21 cellular contexts compared by ENCODE assay signal in the genomic region with DNA sequence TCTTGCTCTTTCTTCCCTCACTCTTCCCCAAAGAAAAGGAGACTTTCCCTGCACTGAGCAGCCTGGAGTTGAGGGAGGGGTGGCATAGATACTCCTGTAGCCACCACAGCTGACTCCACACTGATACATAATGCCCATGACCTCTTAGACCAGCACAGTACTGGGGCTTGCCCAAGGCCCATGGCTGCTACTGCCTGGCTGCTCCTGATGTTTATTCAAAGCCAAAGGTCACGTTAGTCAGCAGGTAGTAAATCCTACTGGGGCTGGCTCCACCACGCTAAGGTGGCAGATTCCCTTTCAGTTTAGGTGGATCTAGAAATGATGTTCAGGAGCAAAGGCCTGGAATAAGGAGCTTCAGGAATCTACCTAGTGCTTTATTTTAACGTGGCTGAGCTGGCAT.
"Had no signal": no experiment of that assay in that cellular context is flagged by ENCODE, and none has a peak within 500 bp of the region (broad histone marks: within the 10 kb centered on the region; RNA-seq: fewer than 3 reads in every experiment).

No MANE protein-coding gene starts in this region.

- ATAC-seq: activated T-cell treated with anti-CD3 and anti-CD28 coated beads, Interleukin-2, amount 50 U/mL, for 72 hours; heart right ventricle; stimulated activated memory B cell treated with anti-CD40 and anti-IgM and Interleukin-4, amounts not matched to agents 10 μg/mL and 1 μg/mL and 100 μg/mL, for 72 hours had no signal

- H3K27me3 ChIP-seq: heart right ventricle, right lobe of liver, stomach, suprapubic skin, tibial nerve had no signal

- H3K27ac Mint-ChIP-seq: activated CD4-positive, alpha-beta memory T cell treated with anti-CD3 and anti-CD28 coated beads for 36 hours; activated T-cell treated with anti-CD3 and anti-CD28 coated beads, Interleukin-2, amount 50 U/mL, for 72 hours; stimulated activated memory B cell treated with anti-CD40 and anti-IgM and Interleukin-4, amounts not matched to agents 10 μg/mL and 1 μg/mL and 100 μg/mL, for 72 hours had no signal

- H3K4me3 ChIP-seq: heart right ventricle, right lobe of liver, skin epidermis, stomach, suprapubic skin, tibial nerve had no signal

- H3K36me3 Mint-ChIP-seq: activated CD4-positive, alpha-beta memory T cell treated with anti-CD3 and anti-CD28 coated beads for 36 hours; activated naive CD4-positive, alpha-beta T cell treated with anti-CD3 and anti-CD28 coated beads, Interleukin-2, amount 10 ng/mL, durations not matched to agents 7 days and 5 days had no signal

- DNase-seq: activated CD4-positive, alpha-beta memory T cell treated with anti-CD3 and anti-CD28 coated beads for 36 hours; activated CD4-positive, alpha-beta T cell treated with anti-CD3 and anti-CD28 coated beads for 48 hours; activated effector memory CD4-positive, alpha-beta T cell treated with anti-CD3 and anti-CD28 coated beads, Interleukin-2, amount 50 U/mL, for 16 hours; activated naive CD4-positive, alpha-beta T cell treated with anti-CD3 and anti-CD28 coated beads, Interleukin-2, amount 10 ng/mL, durations not matched to agents 7 days and 5 days; activated T-cell treated with anti-CD3 and anti-CD28 coated beads, Interleukin-2, amount 50 U/mL, for 72 hours; amygdala; cerebellar nuclear complex; cortex of kidney; heart right ventricle; mesenchymal stem cell; occipital lobe; right lobe of liver; stimulated activated CD4-positive, alpha-beta T cell treated with anti-CD3 and anti-CD28 coated beads, Interleukin-2, amount 100 ng/mL, for 24 hours; stomach had no signal

- H3K27me3 Mint-ChIP-seq: activated CD4-positive, alpha-beta memory T cell treated with anti-CD3 and anti-CD28 coated beads for 36 hours; activated naive CD4-positive, alpha-beta T cell treated with anti-CD3 and anti-CD28 coated beads, Interleukin-2, amount 10 ng/mL, durations not matched to agents 7 days and 5 days; stimulated activated memory B cell treated with anti-CD40 and anti-IgM and Interleukin-4, amounts not matched to agents 10 μg/mL and 1 μg/mL and 100 μg/mL, for 72 hours had no signal

- H3K9me3 Mint-ChIP-seq: activated naive CD4-positive, alpha-beta T cell treated with anti-CD3 and anti-CD28 coated beads, Interleukin-2, amount 10 ng/mL, durations not matched to agents 7 days and 5 days; activated T-cell treated with anti-CD3 and anti-CD28 coated beads, Interleukin-2, amount 50 U/mL, for 72 hours had no signal

- H3K4me1 ChIP-seq: heart right ventricle, right lobe of liver, stomach, suprapubic skin, tibial nerve had no signal

- H3K4me3 Mint-ChIP-seq: activated CD4-positive, alpha-beta memory T cell treated with anti-CD3 and anti-CD28 coated beads for 36 hours; activated naive CD4-positive, alpha-beta T cell treated with anti-CD3 and anti-CD28 coated beads, Interleukin-2, amount 10 ng/mL, durations not matched to agents 7 days and 5 days; activated T-cell treated with anti-CD3 and anti-CD28 coated beads, Interleukin-2, amount 50 U/mL, for 72 hours; neural crest cell; stimulated activated memory B cell treated with anti-CD40 and anti-IgM and Interleukin-4, amounts not matched to agents 10 μg/mL and 1 μg/mL and 100 μg/mL, for 72 hours had no signal

- H3K36me3 ChIP-seq: heart right ventricle, right lobe of liver, stomach, suprapubic skin, tibial nerve had no signal

- H3K27ac ChIP-seq: heart right ventricle, right lobe of liver, skin epidermis, stomach, suprapubic skin, tibial nerve had no signal

- H3K9me3 ChIP-seq: right lobe of liver had no signal

- FAIRE-seq: endometrium, urothelium cell line had no signal

- H3K4me1 Mint-ChIP-seq: activated naive CD4-positive, alpha-beta T cell treated with anti-CD3 and anti-CD28 coated beads, Interleukin-2, amount 10 ng/mL, durations not matched to agents 7 days and 5 days; neural crest cell had no signal
